ENCODE assay signal across 24 cellular contexts in genomic region chr2:101581675-101582299, GRCh38.
A peak's percentile ranks its signal among the peaks of the same experiment; 100 is the strongest.
DNase-seq lines count a peak whose midpoint lies in the region; ATAC-seq, FAIRE-seq and TF ChIP-seq lines count a peak whose summit lies in the region.
"Had no signal": no experiment of that assay in that cellular context is flagged by ENCODE, and none has a peak within 500 bp of the region (broad histone marks: within the 10 kb centered on the region; RNA-seq: fewer than 3 reads in every experiment).

No MANE protein-coding gene starts in this region.

- H3K9me3 ChIP-seq in HepG2 (ENCODE audit: low read length): no peaks in the 10 kb centered on the region
- H3K9me3 ChIP-seq in right lobe of liver: no peaks in the 10 kb centered on the region
- H3K9me3 ChIP-seq: Caco-2 had no signal

- H3K27me3 ChIP-seq in HepG2 (ENCODE audit: control insufficient read depth in 1 of 2, insufficient read depth in 2 of 2, low read length in 2 of 2) (peaks cover 0 to 3% of the 10 kb centered on the region in 2 experiments; a peak in 1 of 5 replicates), right lobe of liver (no peaks in the 10 kb centered on the region)
- H3K27me3 ChIP-seq: BLaER1 treated with 17β-estradiol and CSF1 and Interleukin-3, amounts not matched to agents 10 nM and 100 nM had no signal

- H3K4me1 ChIP-seq in HepG2 (ENCODE audit: insufficient read depth, low read length) (peaks cover 32% of the 10 kb centered on the region), right lobe of liver (no peaks in the 10 kb centered on the region)
- H3K4me1 ChIP-seq: A549; BLaER1 treated with 17β-estradiol and CSF1 and Interleukin-3, amounts not matched to agents 10 nM and 100 nM; Caco-2 had no signal

- peaks cover 8% of the 10 kb centered on the region for H3K9me3 Mint-ChIP-seq in neural crest cell

- WGBS in HepG2 (ENCODE audit: low lambda C conversion rate): 16% methylated on average over 7 of the region's 7 CpGs
- 88% methylated on average over 6 of the region's 7 CpGs for WGBS in right lobe of liver (ENCODE audit: insufficient coverage, low coverage, low lambda C conversion rate, missing lambda C conversion rate)

- no peaks in the 10 kb centered on the region for H3K4me1 Mint-ChIP-seq in neural crest cell
- H3K4me1 Mint-ChIP-seq: B cell had no signal

- no peak for TF ChIP-seq POLR2A in HepG2 (IDR thresholded peaks at IDR 0.05; ENCODE audit: insufficient read depth in 1 of 2, low read depth in 2 of 2, low read length in 2 of 2)
- TF ChIP-seq POLR2A in right lobe of liver (IDR thresholded peaks at IDR 0.05): no peak

- ATAC-seq in HepG2 (peak; percentile 94), right lobe of liver (no peak)
- ATAC-seq: A549; CD8-positive, alpha-beta T cell had no signal

- H3K36me3 ChIP-seq in HepG2 (replicated peaks in 1 of 2; ENCODE audit: control insufficient read depth in 1 of 2, insufficient read depth in 2 of 2, low read length in 2 of 2) (no peaks in the 10 kb centered on the region), right lobe of liver (no peaks in the 10 kb centered on the region)
- H3K36me3 ChIP-seq: BLaER1 treated with 17β-estradiol and CSF1 and Interleukin-3, amounts not matched to agents 10 nM and 100 nM had no signal

- H3K79me2 ChIP-seq in HepG2 (ENCODE audit: insufficient read depth, low read length): no peaks in the 10 kb centered on the region

- in situ Hi-C loops in HepG2 (cut with HindIII; ENCODE audit: extremely low pct_ligation_motif_present, low pct_unique_long_range_greater_than_20kb): no loop called here
- in situ Hi-C loops in GM13977 (cut with MboI; ENCODE audit: low pct_unique_long_range_greater_than_20kb, low sequenced_read_pairs, unreplicated experiment): no loop called here

- intact Hi-C loops in HepG2 (cut with micrococcal nuclease; ENCODE audit: unreplicated experiment) (no loop called here), right lobe of liver (cut with DNase I) (no loop called here)

- no peaks in the 10 kb centered on the region for H4K20me1 ChIP-seq in HepG2 (ENCODE audit: insufficient read depth, low read length)
- H4K20me1 ChIP-seq: BLaER1 treated with 17β-estradiol and CSF1 and Interleukin-3, amounts not matched to agents 10 nM and 100 nM had no signal

- H3K27ac ChIP-seq in HepG2 (ENCODE audit: extremely low read length, insufficient read depth, low read length): no peak overlapping the region
- no peak overlapping the region for H3K27ac ChIP-seq in right lobe of liver
- H3K27ac ChIP-seq: 22Rv1; A549; BLaER1 treated with 17β-estradiol and CSF1 and Interleukin-3, amounts not matched to agents 10 nM and 100 nM; C4-2B had no signal

- no peak for TF ChIP-seq RAD21 in HepG2 (CRISPR knock-in tag; IDR thresholded peaks at IDR 0.05)

- POLR2A ChIA-PET in HepG2 (lab: Yijun Ruan, JAX): interaction anchor here (1.3 kb wide), 1 partner anchor 19 kb away, joined by 3 read pairs; no protein-coding TSS in a partner anchor

- DNase-seq in HepG2 (ENCODE audit: low spot score) (no peak), right lobe of liver (no peak), neural crest cell (ENCODE audit: low read depth, low spot score) (no peak), GM13977 (ENCODE audit: low spot score) (no peak), GF-D8 (lab: John Stamatoyannopoulos, UW) (no peak)
- DNase-seq: AML-193; Caco-2; Calu3; CD4-positive, alpha-beta T cell; CD8-positive, alpha-beta T cell; DMS 273 treated with DMSO at 0.1 percent for 48 hours; DMS153; DMS53; DMS79; DND-41; EL; GDM1 had no signal

- no peak overlapping the region for H3K9ac ChIP-seq in HepG2 (ENCODE audit: insufficient read depth, low read depth, low read length)
- H3K9ac ChIP-seq: BLaER1 treated with 17β-estradiol and CSF1 and Interleukin-3, amounts not matched to agents 10 nM and 100 nM had no signal

- H3K4me2 ChIP-seq in HepG2 (ENCODE audit: low read depth, low read length): peak overlapping the region; percentile 71
- H3K4me2 ChIP-seq: A549; BLaER1 treated with 17β-estradiol and CSF1 and Interleukin-3, amounts not matched to agents 10 nM and 100 nM had no signal

- H3K27ac Mint-ChIP-seq in neural crest cell (ENCODE audit: unreplicated experiment): peak overlapping the region; percentile 20
- H3K27ac Mint-ChIP-seq: B cell; CD4-positive, alpha-beta T cell had no signal

- FAIRE-seq in HepG2 (lab: Jason Lieb, UNC): no peak
- FAIRE-seq: A549, GM12891, GM18507 had no signal

- peaks cover 3% of the 10 kb centered on the region for H3K27me3 Mint-ChIP-seq in neural crest cell (ENCODE audit: low read depth)
- H3K27me3 Mint-ChIP-seq: CD4-positive, alpha-beta T cell had no signal

- TF ChIP-seq CTCF in HepG2 (CRISPR knock-in tag; IDR thresholded peaks at IDR 0.05): no peak
- TF ChIP-seq CTCF in right lobe of liver (IDR thresholded peaks at IDR 0.05): no peak
- TF ChIP-seq CTCF in neural crest cell (conservative IDR thresholded peaks at IDR 0.05): no peak
- no peak for TF ChIP-seq CTCF in GM13977 (IDR thresholded peaks at IDR 0.05; ENCODE audit: extremely low read depth, insufficient read depth, missing control alignments)

- no TSS peak for BruUV-seq in HepG2 (replicated peaks; lab: Mats Ljungman, UMichigan)

- no peaks in the 10 kb centered on the region for H3K36me3 Mint-ChIP-seq in neural crest cell (ENCODE audit: low read depth)
- H3K36me3 Mint-ChIP-seq: CD8-positive, alpha-beta T cell had no signal

- H2AFZ ChIP-seq in HepG2 (ENCODE audit: low read length): no peak overlapping the region

- H3K4me3 Mint-ChIP-seq in neural crest cell: no peak overlapping the region
- H3K4me3 Mint-ChIP-seq: B cell; CD4-positive, alpha-beta T cell; CD8-positive, alpha-beta T cell had no signal

- CTCF ChIA-PET in HepG2 (lab: Yijun Ruan, JAX; ENCODE audit: low intra/inter-chr PET ratio, low total read pairs): no interaction called here

- no peak for TF ChIP-seq EP300 in HepG2 (IDR thresholded peaks at IDR 0.05; ENCODE audit: low read depth in 2 of 2, low read length in 2 of 2)
- TF ChIP-seq EP300 in HepG2 (CRISPR knock-in tag; IDR thresholded peaks at IDR 0.05; ENCODE audit: borderline replicate concordance): no peak

- H3K4me3 ChIP-seq in HepG2 (replicated peaks in 1 of 3; ENCODE audit: insufficient read depth in 1 of 3, low read depth in 2 of 3, low read length in 3 of 3): peak overlapping the region; percentile 11 to 18 (median 12); a peak in 3 of 6 replicates
- no peak overlapping the region for H3K4me3 ChIP-seq in right lobe of liver
- H3K4me3 ChIP-seq: A549; BLaER1 treated with 17β-estradiol and CSF1 and Interleukin-3, amounts not matched to agents 10 nM and 100 nM had no signal

TF ChIP-seq in HepG2, 621 proteins besides CTCF, POLR2A, EP300 and RAD21 (continues in another document):
- TF ChIP-seq CHD4 (IDR thresholded peaks at IDR 0.05; ENCODE audit: borderline replicate concordance, low read length): no peak
- no peak for TF ChIP-seq ZNF629 (CRISPR knock-in tag; conservative IDR thresholded peaks at IDR 0.05)
- TF ChIP-seq, protein P1, sequence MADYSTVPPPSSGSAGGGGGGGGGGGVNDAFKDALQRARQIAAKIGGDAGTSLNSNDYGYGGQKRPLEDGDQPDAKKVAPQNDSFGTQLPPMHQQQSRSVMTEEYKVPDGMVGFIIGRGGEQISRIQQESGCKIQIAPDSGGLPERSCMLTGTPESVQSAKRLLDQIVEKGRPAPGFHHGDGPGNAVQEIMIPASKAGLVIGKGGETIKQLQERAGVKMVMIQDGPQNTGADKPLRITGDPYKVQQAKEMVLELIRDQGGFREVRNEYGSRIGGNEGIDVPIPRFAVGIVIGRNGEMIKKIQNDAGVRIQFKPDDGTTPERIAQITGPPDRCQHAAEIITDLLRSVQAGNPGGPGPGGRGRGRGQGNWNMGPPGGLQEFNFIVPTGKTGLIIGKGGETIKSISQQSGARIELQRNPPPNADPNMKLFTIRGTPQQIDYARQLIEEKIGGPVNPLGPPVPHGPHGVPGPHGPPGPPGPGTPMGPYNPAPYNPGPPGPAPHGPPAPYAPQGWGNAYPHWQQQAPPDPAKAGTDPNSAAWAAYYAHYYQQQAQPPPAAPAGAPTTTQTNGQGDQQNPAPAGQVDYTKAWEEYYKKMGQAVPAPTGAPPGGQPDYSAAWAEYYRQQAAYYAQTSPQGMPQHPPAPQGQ (CRISPR knock-in tag; IDR thresholded peaks at IDR 0.05; ENCODE audit: borderline replicate concordance): no peak
- 0 out of 2 replicates have a peak, but pooled peaks have one; percentile 27 for TF ChIP-seq HDAC1 (CRISPR knock-in tag; IDR thresholded peaks at IDR 0.05)
- TF ChIP-seq, protein P2, sequence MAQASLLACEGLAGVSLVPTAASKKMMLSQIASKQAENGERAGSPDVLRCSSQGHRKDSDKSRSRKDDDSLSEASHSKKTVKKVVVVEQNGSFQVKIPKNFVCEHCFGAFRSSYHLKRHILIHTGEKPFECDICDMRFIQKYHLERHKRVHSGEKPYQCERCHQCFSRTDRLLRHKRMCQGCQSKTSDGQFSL (CRISPR knock-in tag; IDR thresholded peaks at IDR 0.05): no peak

Comparison
In these comparisons a context has a peak if more than half of its experiments do, and no peak if none do; other contexts are left out.
1. H3K4me3 ChIP-seq: peak in HepG2 (3 of 3); none in right lobe of liver (0 of 3).